24 cellular contexts compared by ENCODE assay signal in the genomic region with DNA sequence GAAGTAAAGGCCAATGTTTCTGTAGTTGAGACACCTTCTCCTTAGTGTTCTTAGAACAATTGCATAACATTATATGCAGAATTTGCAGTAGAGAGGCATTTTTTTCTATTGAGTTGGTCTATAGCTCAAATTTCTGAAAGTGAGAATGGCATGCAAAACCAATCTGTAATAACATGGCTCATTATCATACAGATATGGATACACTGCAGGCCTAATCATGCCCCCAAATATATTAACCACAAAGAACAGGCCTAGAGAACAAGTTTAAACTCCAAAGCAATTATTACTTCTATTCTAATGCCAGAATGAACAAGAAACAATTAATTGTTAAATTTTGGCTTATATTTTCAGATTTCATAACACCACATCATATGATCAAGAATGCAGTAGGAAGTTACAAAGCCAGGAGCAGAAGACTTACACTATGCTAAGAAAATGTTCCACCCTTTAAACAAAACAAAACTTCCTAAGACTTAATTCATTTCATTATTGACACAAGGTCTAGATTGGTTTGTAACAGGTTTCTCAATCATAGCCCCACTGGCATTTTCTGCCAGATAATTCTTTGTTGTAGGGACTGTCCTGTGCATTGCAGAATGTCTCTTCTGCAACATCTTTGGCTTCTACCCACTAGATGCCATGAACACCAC.
"Had no signal": no experiment of that assay in that cellular context is flagged by ENCODE, and none has a peak within 500 bp of the region (broad histone marks: within the 10 kb centered on the region; RNA-seq: fewer than 3 reads in every experiment).

No MANE protein-coding gene starts in this region.

- H3K27ac ChIP-seq: esophagus squamous epithelium, gastrocnemius medialis, thyroid gland, upper lobe of right lung, VCaP had no signal

- H3K9me3 ChIP-seq: esophagus squamous epithelium, gastrocnemius medialis, thyroid gland, upper lobe of right lung had no signal

- H3K27me3 Mint-ChIP-seq: activated CD4-positive, alpha-beta memory T cell treated with anti-CD3 and anti-CD28 coated beads, Interleukin-2, amount 10 ng/mL, durations not matched to agents 7 days and 5 days; activated CD4-positive, alpha-beta T cell treated with anti-CD3 and anti-CD28 coated beads, Interleukin-2, amount 10 ng/mL, durations not matched to agents 24 days and 14 days; activated naive CD4-positive, alpha-beta T cell treated with anti-CD3 and anti-CD28 coated beads, Interleukin-2, amount 10 ng/mL, durations not matched to agents 7 days and 5 days; naive B cell; progenitor cell of endocrine pancreas; stimulated activated naive CD8-positive, alpha-beta T cell treated with anti-CD3 and anti-CD28 coated beads, Interleukin-15, Interleukin-2, amounts not matched to agents 100 ng/mL and 50 ng/mL, for 24 hours had no signal

- H3K4me1 ChIP-seq: thyroid gland, upper lobe of right lung had no signal

- H3K27me3 ChIP-seq: esophagus squamous epithelium, gastrocnemius medialis, thyroid gland, upper lobe of right lung had no signal

- H3K4me3 Mint-ChIP-seq: activated CD4-positive, alpha-beta memory T cell treated with anti-CD3 and anti-CD28 coated beads, Interleukin-2, amount 10 ng/mL, durations not matched to agents 7 days and 5 days; activated CD4-positive, alpha-beta T cell treated with anti-CD3 and anti-CD28 coated beads, Interleukin-2, amount 10 ng/mL, durations not matched to agents 24 days and 14 days; activated naive CD4-positive, alpha-beta T cell treated with anti-CD3 and anti-CD28 coated beads, Interleukin-2, amount 10 ng/mL, durations not matched to agents 7 days and 5 days; activated T-cell treated with anti-CD3 and anti-CD28 coated beads, Interleukin-2, amount 50 U/mL, for 72 hours; naive B cell; neural crest cell; stimulated activated naive CD8-positive, alpha-beta T cell treated with anti-CD3 and anti-CD28 coated beads, Interleukin-15, Interleukin-2, amounts not matched to agents 100 ng/mL and 50 ng/mL, for 24 hours had no signal

- DNase-seq: activated CD4-positive, alpha-beta memory T cell treated with anti-CD3 and anti-CD28 coated beads, Interleukin-2, amount 10 ng/mL, durations not matched to agents 7 days and 5 days; activated CD4-positive, alpha-beta T cell treated with anti-CD3 and anti-CD28 coated beads, Interleukin-2, amount 10 ng/mL, durations not matched to agents 24 days and 14 days; activated effector memory CD4-positive, alpha-beta T cell treated with Interleukin-2 at 50 U/mL for 16 hours; activated naive CD4-positive, alpha-beta T cell treated with anti-CD3 and anti-CD28 coated beads, Interleukin-2, amount 10 ng/mL, durations not matched to agents 7 days and 5 days; activated T-cell treated with anti-CD3 and anti-CD28 coated beads, Interleukin-2, amount 50 U/mL, for 72 hours; caudate nucleus; dermis blood vessel endothelial cell; effector CD8-positive, alpha-beta T cell; esophagus squamous epithelium; gastrocnemius medialis; hippocampal formation; mesenchymal stem cell; naive B cell; occipital lobe; stimulated activated CD4-positive, alpha-beta T cell treated with anti-CD3 and anti-CD28 coated beads, Interleukin-12 subunit alpha, Interleukin-12 subunit beta, amount 100 ng/mL, for 4 hours; substantia nigra; thyroid gland; upper lobe of right lung had no signal

- H3K4me3 ChIP-seq: esophagus squamous epithelium, gastrocnemius medialis, thyroid gland, upper lobe of right lung had no signal

- H3K27ac Mint-ChIP-seq: activated CD4-positive, alpha-beta memory T cell treated with anti-CD3 and anti-CD28 coated beads, Interleukin-2, amount 10 ng/mL, durations not matched to agents 7 days and 5 days; activated CD4-positive, alpha-beta T cell treated with anti-CD3 and anti-CD28 coated beads, Interleukin-2, amount 10 ng/mL, durations not matched to agents 24 days and 14 days; activated naive CD4-positive, alpha-beta T cell treated with anti-CD3 and anti-CD28 coated beads, Interleukin-2, amount 10 ng/mL, durations not matched to agents 7 days and 5 days; activated T-cell treated with anti-CD3 and anti-CD28 coated beads, Interleukin-2, amount 50 U/mL, for 72 hours; naive B cell; progenitor cell of endocrine pancreas; stimulated activated naive CD8-positive, alpha-beta T cell treated with anti-CD3 and anti-CD28 coated beads, Interleukin-15, Interleukin-2, amounts not matched to agents 100 ng/mL and 50 ng/mL, for 24 hours had no signal

- H3K4me1 Mint-ChIP-seq: activated CD4-positive, alpha-beta memory T cell treated with anti-CD3 and anti-CD28 coated beads, Interleukin-2, amount 10 ng/mL, durations not matched to agents 7 days and 5 days; activated CD4-positive, alpha-beta T cell treated with anti-CD3 and anti-CD28 coated beads, Interleukin-2, amount 10 ng/mL, durations not matched to agents 24 days and 14 days; activated naive CD4-positive, alpha-beta T cell treated with anti-CD3 and anti-CD28 coated beads, Interleukin-2, amount 10 ng/mL, durations not matched to agents 7 days and 5 days; naive B cell; neural crest cell had no signal

- H3K36me3 ChIP-seq: thyroid gland, upper lobe of right lung had no signal

- H3K9me3 Mint-ChIP-seq: activated CD4-positive, alpha-beta memory T cell treated with anti-CD3 and anti-CD28 coated beads, Interleukin-2, amount 10 ng/mL, durations not matched to agents 7 days and 5 days; activated CD4-positive, alpha-beta T cell treated with anti-CD3 and anti-CD28 coated beads, Interleukin-2, amount 10 ng/mL, durations not matched to agents 24 days and 14 days; activated T-cell treated with anti-CD3 and anti-CD28 coated beads, Interleukin-2, amount 50 U/mL, for 72 hours had no signal

- ATAC-seq: activated CD4-positive, CD25-positive, alpha-beta regulatory T cell treated with anti-CD3 and anti-CD28 coated beads, Interleukin-2, amount 50 U/mL, for 24 hours; activated T-cell treated with anti-CD3 and anti-CD28 coated beads, Interleukin-2, amount 50 U/mL, for 72 hours; gastrocnemius medialis; SK-N-SH treated with all-trans-retinoic acid at 6 μM for 48 hours; upper lobe of right lung had no signal

- H3K36me3 Mint-ChIP-seq: activated naive CD4-positive, alpha-beta T cell treated with anti-CD3 and anti-CD28 coated beads, Interleukin-2, amount 10 ng/mL, durations not matched to agents 7 days and 5 days; naive B cell had no signal
